1 cellular context compared by ENCODE assay signal in genomic region chr7:134752006-134752760, GRCh38.
TF ChIP-seq lines count a peak whose summit lies in the region.

No MANE protein-coding gene starts in this region.

TF ChIP-seq in IMR-90, 13 proteins besides CTCF, POLR2A, EP300 and RAD21:
- TF ChIP-seq FOS (IDR thresholded peaks at IDR 0.05; ENCODE audit: low read depth, low read length) (no peak), MXI1 (IDR thresholded peaks at IDR 0.05; ENCODE audit: borderline replicate concordance, low read depth, low read length) (no peak), ELK1 (IDR thresholded peaks at IDR 0.05; ENCODE audit: borderline replicate concordance, low read depth, low read length) (no peak), USF2 (IDR thresholded peaks at IDR 0.05; ENCODE audit: low read depth, low read length) (no peak), RFX5 (IDR thresholded peaks at IDR 0.05; ENCODE audit: low read depth, low read length) (no peak), MAZ (IDR thresholded peaks at IDR 0.05; ENCODE audit: borderline replicate concordance, low read depth, low read length) (no peak), SMC3 (IDR thresholded peaks at IDR 0.05; ENCODE audit: low read depth, low read length) (no peak), NFE2L2 (IDR thresholded peaks at IDR 0.05; ENCODE audit: low read depth, low read length) (no peak)
